In genomic region chr7:65251851-65252620, GRCh38 we compare ENCODE assay signal across 8 cellular contexts.
A peak's percentile ranks its signal among the peaks of the same experiment; 100 is the strongest.
DNase-seq lines count a peak whose midpoint lies in the region; ATAC-seq, FAIRE-seq and TF ChIP-seq lines count a peak whose summit lies in the region.

No MANE protein-coding gene starts in this region.

- in situ Hi-C loops in GM13977 (cut with MboI; ENCODE audit: low pct_unique_long_range_greater_than_20kb, low sequenced_read_pairs, unreplicated experiment): no loop called here

- TF ChIP-seq POLR2A in NB4 (IDR thresholded peaks at IDR 0.05; ENCODE audit: extremely low read depth, insufficient read length): no peak

- no peak for TF ChIP-seq CTCF in NB4 (IDR thresholded peaks at IDR 0.05; ENCODE audit: low read depth, low read length)
- TF ChIP-seq CTCF in bronchial epithelial cell (IDR thresholded peaks at IDR 0.05; ENCODE audit: insufficient read depth, low read length, severe bottlenecking): no peak
- TF ChIP-seq CTCF in GM13977 (IDR thresholded peaks at IDR 0.05; ENCODE audit: extremely low read depth, insufficient read depth, missing control alignments): no peak

- peak overlapping the region; percentile 53 for H3K4me3 ChIP-seq in NB4 (ENCODE audit: low read depth, low read length)
- H3K4me3 ChIP-seq in bronchial epithelial cell (ENCODE audit: low read depth, low read length): peak overlapping the region; percentile 77
- H3K4me3 ChIP-seq in skin epidermis: peak overlapping the region; percentile 37 to 62 (median 50)

- DNase-seq in D341Med (ENCODE audit: low spot score): peak; percentile 88
- peak; percentile 70 for DNase-seq in NB4 (ENCODE audit: low read depth)
- DNase-seq in SW 1271 (lab: John Stamatoyannopoulos, UW): peak; percentile 68 to 87
- DNase-seq in bronchial epithelial cell (ENCODE audit: low read depth): peak; percentile 74
- DNase-seq in islet precursor cell: peak; percentile 94
- DNase-seq in GM13977 (ENCODE audit: low spot score): no peak

- H3K27ac ChIP-seq in skin epidermis: peak overlapping the region in 5 of 21 experiments; percentile 6 to 63 (median 7)

- ATAC-seq in GM21423 (IDR thresholded peaks at IDR 0.05; ENCODE audit: unreplicated experiment): peak; percentile 62

- no peaks in the 10 kb centered on the region for H3K36me3 ChIP-seq in bronchial epithelial cell (ENCODE audit: control insufficient read depth, insufficient read depth, low read length)

- FAIRE-seq in bronchial epithelial cell (lab: Jason Lieb, UNC): no peak

- no peaks in the 10 kb centered on the region for H3K27me3 ChIP-seq in bronchial epithelial cell (ENCODE audit: control insufficient read depth, insufficient read depth, low read length)
